Comparison of ENCODE assay signal across 24 cellular contexts in the genomic region with DNA sequence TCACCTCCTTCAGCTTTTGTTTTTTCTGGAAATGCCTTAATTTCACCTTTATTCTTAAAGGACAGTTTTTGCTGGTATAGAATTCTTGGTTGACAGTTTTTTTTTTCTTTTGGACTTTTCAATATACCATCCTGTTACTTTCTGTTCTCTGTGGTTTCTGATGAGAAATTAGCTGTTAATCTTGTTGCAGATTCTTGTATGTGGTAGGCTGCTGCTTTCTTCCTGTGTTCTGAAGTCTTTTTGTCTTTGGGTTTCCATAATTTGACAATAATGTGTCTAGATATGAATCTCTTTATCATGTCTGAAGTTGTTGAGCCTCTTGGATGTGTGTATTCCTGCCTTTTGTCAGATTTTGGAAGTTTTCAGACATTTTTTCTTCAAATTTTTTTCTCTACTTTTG. TPM values are rescaled to one million over a fixed set of nuclear protein-coding genes. Genes with fewer than 3 reads are reported as not detected.
"Had no signal": no experiment of that assay in that cellular context is flagged by ENCODE, and none has a peak within 500 bp of the region (broad histone marks: within the 10 kb centered on the region; RNA-seq: fewer than 3 reads in every experiment).

No MANE protein-coding gene starts in this region.

- H3K27ac Mint-ChIP-seq: immature natural killer cell; naive thymus-derived CD4-positive, alpha-beta T cell; natural killer cell treated with Interleukin-12 subunit alpha and Interleukin-12 subunit beta and Interleukin-15 and Interleukin-18, amount 100 ng/mL, for 72 hours; stimulated activated effector memory CD8-positive, alpha-beta T cell treated with anti-CD3 and anti-CD28 coated beads, Interleukin-12 subunit alpha, Interleukin-12 subunit beta, amount 100 ng/mL, for 72 hours; stimulated activated naive CD8-positive, alpha-beta T cell treated with anti-CD3 and anti-CD28 coated beads, Interleukin-15, amount 100 ng/mL, for 72 hours; type B pancreatic cell had no signal

- ATAC-seq: left lung; mucosa of descending colon; naive thymus-derived CD4-positive, alpha-beta T cell; natural killer cell treated with Interleukin-12 subunit alpha and Interleukin-12 subunit beta and Interleukin-15 and Interleukin-18, amount 100 ng/mL, for 72 hours; right cardiac atrium; stimulated activated effector memory CD8-positive, alpha-beta T cell treated with anti-CD3 and anti-CD28 coated beads, Interleukin-12 subunit alpha, Interleukin-12 subunit beta, amount 100 ng/mL, for 72 hours; stimulated activated naive CD8-positive, alpha-beta T cell treated with anti-CD3 and anti-CD28 coated beads, Interleukin-15, amount 100 ng/mL, for 72 hours had no signal

- H3K27me3 Mint-ChIP-seq: naive thymus-derived CD4-positive, alpha-beta T cell; natural killer cell treated with Interleukin-12 subunit alpha and Interleukin-12 subunit beta and Interleukin-15 and Interleukin-18, amount 100 ng/mL, for 72 hours; stimulated activated naive CD8-positive, alpha-beta T cell treated with anti-CD3 and anti-CD28 coated beads, Interleukin-15, amount 100 ng/mL, for 72 hours; type B pancreatic cell had no signal

- H3K27me3 ChIP-seq: left lung, ovary, sigmoid colon, spleen, tibial nerve, uterus had no signal

- H3K9me3 ChIP-seq: prostate gland had no signal

- H3K4me3 ChIP-seq: left lung, lung, mucosa of descending colon, ovary, prostate gland, sigmoid colon, spleen, tibial nerve, uterus had no signal

- H3K4me1 Mint-ChIP-seq: naive thymus-derived CD4-positive, alpha-beta T cell; stimulated activated effector memory CD8-positive, alpha-beta T cell treated with anti-CD3 and anti-CD28 coated beads, Interleukin-12 subunit alpha, Interleukin-12 subunit beta, amount 100 ng/mL, for 72 hours; stimulated activated naive CD8-positive, alpha-beta T cell treated with anti-CD3 and anti-CD28 coated beads, Interleukin-15, amount 100 ng/mL, for 72 hours had no signal

- H3K4me1 ChIP-seq: left lung, prostate gland, sigmoid colon, spleen, tibial nerve, uterus had no signal

- DNase-seq: hypothalamus; immature natural killer cell; left lung; midbrain; mucosa of descending colon; naive thymus-derived CD4-positive, alpha-beta T cell; ovary; retina; right cardiac atrium; sigmoid colon; small intestine; spleen; stimulated activated CD4-positive, alpha-beta T cell treated with anti-CD3 and anti-CD28 coated beads, Interleukin-4, amount 100 ng/mL, for 24 hours; stimulated activated naive CD4-positive, alpha-beta T cell treated with Interleukin-2 at 50 U/mL for 16 hours; stimulated activated naive CD8-positive, alpha-beta T cell treated with anti-CD3 and anti-CD28 coated beads, Interleukin-15, amount 100 ng/mL, for 72 hours; substantia nigra; uterus had no signal

- H3K4me3 Mint-ChIP-seq: naive thymus-derived CD4-positive, alpha-beta T cell; natural killer cell treated with Interleukin-12 subunit alpha and Interleukin-12 subunit beta and Interleukin-15 and Interleukin-18, amount 100 ng/mL, for 72 hours; stimulated activated effector memory CD8-positive, alpha-beta T cell treated with anti-CD3 and anti-CD28 coated beads, Interleukin-12 subunit alpha, Interleukin-12 subunit beta, amount 100 ng/mL, for 72 hours; stimulated activated naive CD8-positive, alpha-beta T cell treated with anti-CD3 and anti-CD28 coated beads, Interleukin-15, amount 100 ng/mL, for 72 hours; type B pancreatic cell had no signal

- H3K27ac ChIP-seq: left lung, ovary, prostate gland, sigmoid colon, spleen, tibial nerve, uterus had no signal

RNA-seq across cellular contexts. Expression of gene LYPD5, which starts 36.9 kb away (rescaled TPM):
- polyA plus RNA-seq: neural cell had no signal

RNA-seq across cellular contexts. Expression of gene KCNN4, which starts 58.4 kb away (rescaled TPM):
- polyA plus RNA-seq: neural cell had no signal
